22 cellular contexts compared by ENCODE assay signal in genomic region chr14:65250162-65250495, GRCh38.
DNase-seq lines count a peak whose midpoint lies in the region; ATAC-seq, FAIRE-seq and TF ChIP-seq lines count a peak whose summit lies in the region.
"Had no signal": no experiment of that assay in that cellular context is flagged by ENCODE, and none has a peak within 500 bp of the region (broad histone marks: within the 10 kb centered on the region; RNA-seq: fewer than 3 reads in every experiment).

No MANE protein-coding gene starts in this region.

- intact Hi-C loops in left colon (cut with DNase I, micrococcal nuclease) (no loop called here), prostate gland (cut with DNase I) (no loop called here)

- peaks cover 6% of the 10 kb centered on the region for H3K4me1 Mint-ChIP-seq in chondrocyte (ENCODE audit: low read depth)

- ATAC-seq in left colon (peak; percentile 60), HG03175 (IDR thresholded peaks at IDR 0.05; ENCODE audit: unreplicated experiment) (no peak)
- ATAC-seq: CD8-positive, alpha-beta T cell; GM23338 had no signal

- TF ChIP-seq CTCF in C4-2B (conservative IDR thresholded peaks at IDR 0.05) (no peak), prostate gland (IDR thresholded peaks at IDR 0.05) (no peak), Peyer's patch (IDR thresholded peaks at IDR 0.05) (no peak), chondrocyte (IDR thresholded peaks at IDR 0.05) (no peak)

- peak; percentile 94 for FAIRE-seq in HTR-8/SVneo (lab: Jason Lieb, UNC)
- FAIRE-seq: GM12892 had no signal

- no peaks in the 10 kb centered on the region for H3K27me3 ChIP-seq in prostate gland (replicated peaks; ENCODE audit: insufficient read depth)
- no peaks in the 10 kb centered on the region for H3K27me3 ChIP-seq in Peyer's patch
- H3K27me3 ChIP-seq: BLaER1 treated with 17β-estradiol and CSF1 and Interleukin-3, amounts not matched to agents 10 nM and 100 nM had no signal

- TF ChIP-seq POLR2A in prostate gland (IDR thresholded peaks at IDR 0.05): no peak
- TF ChIP-seq POLR2A in Peyer's patch (IDR thresholded peaks at IDR 0.05): no peak

- no peaks in the 10 kb centered on the region for H3K9me3 Mint-ChIP-seq in chondrocyte (ENCODE audit: low read depth)
- H3K9me3 Mint-ChIP-seq: CD8-positive, alpha-beta T cell; IgD-negative memory B cell had no signal

- no peaks in the 10 kb centered on the region for H3K27me3 Mint-ChIP-seq in chondrocyte (ENCODE audit: low read depth)
- H3K27me3 Mint-ChIP-seq: IgD-negative memory B cell had no signal

- H3K27ac ChIP-seq in C4-2B: peak overlapping the region; percentile 75
- peak overlapping the region in 1 of 2 donors; percentile 23 for H3K27ac ChIP-seq in prostate gland
- no peak overlapping the region for H3K27ac ChIP-seq in Peyer's patch
- H3K27ac ChIP-seq: SK-N-MC had no signal

- no peaks in the 10 kb centered on the region for H3K36me3 ChIP-seq in prostate gland
- H3K36me3 ChIP-seq in Peyer's patch: no peaks in the 10 kb centered on the region
- H3K36me3 ChIP-seq: BLaER1 treated with 17β-estradiol and CSF1 and Interleukin-3, amounts not matched to agents 10 nM and 100 nM had no signal

- H3K4me3 ChIP-seq in prostate gland: no peak overlapping the region
- H3K4me3 ChIP-seq in Peyer's patch: no peak overlapping the region
- H3K4me3 ChIP-seq: BLaER1 treated with 17β-estradiol and CSF1 and Interleukin-3, amounts not matched to agents 10 nM and 100 nM; GM23338; SK-N-MC had no signal

- WGBS in prostate gland: 47% methylated on average over 2 of the region's 2 CpGs

- no peaks in the 10 kb centered on the region for H3K36me3 Mint-ChIP-seq in chondrocyte (ENCODE audit: low read depth)
- H3K36me3 Mint-ChIP-seq: CD8-positive, alpha-beta T cell had no signal

- H3K9me3 ChIP-seq in prostate gland (no peaks in the 10 kb centered on the region), Peyer's patch (no peaks in the 10 kb centered on the region)

- H3K27ac Mint-ChIP-seq in chondrocyte (ENCODE audit: unreplicated experiment): no peak overlapping the region
- H3K27ac Mint-ChIP-seq: CD8-positive, alpha-beta T cell; GM23338; IgD-negative memory B cell had no signal

- H3K4me1 ChIP-seq in prostate gland (replicated peaks) (no peaks in the 10 kb centered on the region), Peyer's patch (peaks cover 0 to 6% (median 0%) of the 10 kb centered on the region in 4 donors)

- no peak overlapping the region for H3K4me3 Mint-ChIP-seq in chondrocyte (ENCODE audit: unreplicated experiment)
- H3K4me3 Mint-ChIP-seq: CD8-positive, alpha-beta T cell; GM23338; IgD-negative memory B cell had no signal

- DNase-seq in HTR-8/SVneo (ENCODE audit: insufficient read length, low spot score) (no peak), left colon (no peak), prostate gland (ENCODE audit: low spot score) (peak; percentile 20), Peyer's patch (no peak), chondrocyte (ENCODE audit: low spot score) (no peak)
- DNase-seq: CD8-positive, alpha-beta T cell; DMS153; HCEC 1CT; NCI-H1436; NCI-H187 treated with DMSO at 0.1 percent for 48 hours; NCI-H226; NCI-H510A treated with DMSO at 0.1 percent for 48 hours; NCI-H774; Right ventricle myocardium superior; SW 1271 had no signal
